In genomic region chrX:24694825-24695224, GRCh38 we compare ENCODE assay signal across 9 cellular contexts. TPM values are rescaled to one million over a fixed set of nuclear protein-coding genes. Genes with fewer than 3 reads are reported as not detected.
DNase-seq lines count a peak whose midpoint lies in the region; ATAC-seq, FAIRE-seq and TF ChIP-seq lines count a peak whose summit lies in the region.
"Had no signal": no experiment of that assay in that cellular context is flagged by ENCODE, and none has a peak within 500 bp of the region (broad histone marks: within the 10 kb centered on the region; RNA-seq: fewer than 3 reads in every experiment).

No MANE protein-coding gene starts in this region.

- TF ChIP-seq RAD21 in A549 (conservative IDR thresholded peaks at IDR 0.05 in 1 of 2, IDR thresholded peaks at IDR 0.05 in 1 of 2): no peak

- H3K4me2 ChIP-seq in A549: peak overlapping the region; percentile 69

- peak overlapping the region; percentile 93 for H3K4me3 Mint-ChIP-seq in T-helper 2 cell treated with Interferon-gamma antibody and Interleukin-4, amounts not matched to agents 5 μg/mL and 100 μg/mL, for 36 hours

- peak overlapping the region; percentile 91 for H3K27ac Mint-ChIP-seq in T-helper 2 cell treated with Interferon-gamma antibody and Interleukin-4, amounts not matched to agents 5 μg/mL and 100 μg/mL, for 36 hours

- 37% methylated on average over 6 of the region's 6 CpGs for WGBS in A549 (ENCODE audit: missing lambda C conversion rate)

- no peak overlapping the region for H3K27ac ChIP-seq in A549

- TF ChIP-seq CTCF in A549 (IDR thresholded peaks at IDR 0.05) (no peak), GM12864 (IDR thresholded peaks at IDR 0.05; ENCODE audit: low read depth, low read length, missing control alignments) (no peak), foreskin fibroblast (IDR thresholded peaks at IDR 0.05; ENCODE audit: low read depth, low read length) (no peak)

- no peaks in the 10 kb centered on the region for H3K9me3 Mint-ChIP-seq in T-helper 2 cell treated with Interferon-gamma antibody and Interleukin-4, amounts not matched to agents 5 μg/mL and 100 μg/mL, for 36 hours

- no peak for TF ChIP-seq POLR2A in A549 (IDR thresholded peaks at IDR 0.05; ENCODE audit: low read length)

- no peak for ATAC-seq in A549

- H3K9me3 ChIP-seq in A549: no peaks in the 10 kb centered on the region

- CTCF ChIA-PET in A549 (lab: Yijun Ruan, JAX): interaction anchor here (0.7 to 1.6 kb wide), 2 partner anchors 13 to 23 kb away, joined by 3 to 4 read pairs; no protein-coding TSS in a partner anchor

- H3K36me3 Mint-ChIP-seq in T-helper 2 cell treated with Interferon-gamma antibody and Interleukin-4, amounts not matched to agents 5 μg/mL and 100 μg/mL, for 36 hours (ENCODE audit: low read depth): peaks cover 11% of the 10 kb centered on the region

- H3K4me1 Mint-ChIP-seq in T-helper 2 cell treated with Interferon-gamma antibody and Interleukin-4, amounts not matched to agents 5 μg/mL and 100 μg/mL, for 36 hours (ENCODE audit: low read depth): peaks cover 21% of the 10 kb centered on the region

- no peaks in the 10 kb centered on the region for H3K27me3 Mint-ChIP-seq in T-helper 2 cell treated with Interferon-gamma antibody and Interleukin-4, amounts not matched to agents 5 μg/mL and 100 μg/mL, for 36 hours (ENCODE audit: low read depth)

- TF ChIP-seq EP300 in A549 (IDR thresholded peaks at IDR 0.05): no peak

- FAIRE-seq in A549 (lab: Jason Lieb, UNC): peak; percentile 49

- DNase-seq in A549 (ENCODE audit: low read depth in 1 of 2, low spot score in 1 of 2) (no peak), GM12864 (ENCODE audit: low read depth) (no peak), foreskin fibroblast (no peak), NCI-H510A (lab: John Stamatoyannopoulos, UW) (no peak), NCI-H2227 treated with DMSO at 0.1 percent for 48 hours (lab: John Stamatoyannopoulos, UW) (no peak), T-helper 9 cell (no peak)
- DNase-seq in T-helper 2 cell treated with Interferon-gamma antibody and Interleukin-4, amounts not matched to agents 5 μg/mL and 100 μg/mL, for 36 hours (ENCODE audit: low spot score): no peak
- no peak for DNase-seq in activated CD4-positive, CD25-positive, alpha-beta regulatory T cell (lab: John Stamatoyannopoulos, UW)
- DNase-seq: NCI-H187 treated with DMSO at 0.1 percent for 48 hours had no signal

- POLR2A ChIA-PET in A549 (lab: Yijun Ruan, JAX): no interaction called here

- H3K4me3 ChIP-seq in A549 (peak overlapping the region; percentile 68), GM12864 (ENCODE audit: low read depth, low read length) (peak overlapping the region; percentile 68), foreskin fibroblast (ENCODE audit: low read depth in 1 of 2, low read length in 2 of 2) (peak overlapping the region; percentile 69 to 72)

- 0 out of 3 replicates have a peak, but pooled peaks cover 5% of the 10 kb centered on the region for H3K4me1 ChIP-seq in A549

TF ChIP-seq in A549, 52 proteins besides CTCF, POLR2A, EP300 and RAD21:
- no peak for TF ChIP-seq MYC (IDR thresholded peaks at IDR 0.05; ENCODE audit: borderline replicate concordance, low read length)
- no peak for TF ChIP-seq ZC3H11A (IDR thresholded peaks at IDR 0.05)
- TF ChIP-seq, protein P1, sequence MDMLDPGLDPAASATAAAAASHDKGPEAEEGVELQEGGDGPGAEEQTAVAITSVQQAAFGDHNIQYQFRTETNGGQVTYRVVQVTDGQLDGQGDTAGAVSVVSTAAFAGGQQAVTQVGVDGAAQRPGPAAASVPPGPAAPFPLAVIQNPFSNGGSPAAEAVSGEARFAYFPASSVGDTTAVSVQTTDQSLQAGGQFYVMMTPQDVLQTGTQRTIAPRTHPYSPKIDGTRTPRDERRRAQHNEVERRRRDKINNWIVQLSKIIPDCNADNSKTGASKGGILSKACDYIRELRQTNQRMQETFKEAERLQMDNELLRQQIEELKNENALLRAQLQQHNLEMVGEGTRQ (IDR thresholded peaks at IDR 0.05): no peak
- no peak for TF ChIP-seq TP53 (CRISPR knock-in tag; IDR thresholded peaks at IDR 0.05)
- TF ChIP-seq NR3C1 (IDR thresholded peaks at IDR 0.05): no peak
- no peak for TF ChIP-seq EHMT2 (IDR thresholded peaks at IDR 0.05; ENCODE audit: low read depth)
- TF ChIP-seq KDM1A (IDR thresholded peaks at IDR 0.05; ENCODE audit: low read depth): no peak
- no peak for TF ChIP-seq BHLHE40 (IDR thresholded peaks at IDR 0.05; ENCODE audit: low read depth, low read length)
- TF ChIP-seq NPAS2 (CRISPR knock-in tag; IDR thresholded peaks at IDR 0.05; ENCODE audit: borderline replicate concordance): no peak
- TF ChIP-seq CBX2 (IDR thresholded peaks at IDR 0.05; ENCODE audit: borderline replicate concordance, low read depth): no peak
- no peak for TF ChIP-seq RARB (CRISPR knock-in tag; IDR thresholded peaks at IDR 0.05)
- TF ChIP-seq ZFP36 (IDR thresholded peaks at IDR 0.05; ENCODE audit: borderline replicate concordance, partially characterized antibody): no peak
- no peak for TF ChIP-seq KDM5A (IDR thresholded peaks at IDR 0.05)
- no peak for TF ChIP-seq JUNB (IDR thresholded peaks at IDR 0.05)
- TF ChIP-seq MAZ (IDR thresholded peaks at IDR 0.05; ENCODE audit: borderline replicate concordance, low read depth, low read length): no peak

RNA-seq across cellular contexts. Expression of gene POLA1, which starts 1.1 kb away (rescaled TPM):
- polyA plus RNA-seq in A549 (2011; rRNA removed) (8.8 and 14.3 TPM in 2 replicates), A549 (2017; fragmentation: RNase III; extraction: RNeasy Plus Mini Kit Qiagen cat#74134 plus additional on column Dnase treatment) (15.4 to 18.6 TPM (median 17.5 TPM) in 3 replicates)
- 5.0 and 6.2 TPM in 2 replicates for polyA plus RNA-seq in A549 (2012; cell fraction: cytosol; rRNA removed)
- polyA plus RNA-seq in A549 (2012; cell fraction: nucleus; rRNA removed): 5.1 and 8.7 TPM in 2 replicates
- 33.1 and 33.4 TPM in 2 replicates for polyA minus RNA-seq in A549 (2011; rRNA and poly(A)+ RNA removed)

RNA-seq across cellular contexts. Expression of gene PCYT1B, which starts 47.7 kb away (rescaled TPM):
- polyA plus RNA-seq in A549 (2011; rRNA removed) (not detected in 2 replicates), A549 (2017; fragmentation: RNase III; extraction: RNeasy Plus Mini Kit Qiagen cat#74134 plus additional on column Dnase treatment) (0.05 TPM in 1 of 3 replicates, not detected in the others)
- polyA plus RNA-seq in A549 (2012; cell fraction: cytosol; rRNA removed): 0.01 TPM in 1 of 2 replicates, not detected in the other
- not detected in 2 replicates for polyA plus RNA-seq in A549 (2012; cell fraction: nucleus; rRNA removed)
- polyA minus RNA-seq in A549 (2011; rRNA and poly(A)+ RNA removed): 0.12 TPM in 1 of 2 replicates, not detected in the other
